In genomic region chr14:32530800-32531199, GRCh38 we compare ENCODE assay signal across 7 cellular contexts.
"Had no signal": no experiment of that assay in that cellular context is flagged by ENCODE, and none has a peak within 500 bp of the region (broad histone marks: within the 10 kb centered on the region; RNA-seq: fewer than 3 reads in every experiment).

No MANE protein-coding gene starts in this region.

- DNase-seq: GM23248, GOT3, H9, HCEC 1CT, IMR-90 had no signal

- H3K4me3 Mint-ChIP-seq: H9 had no signal

- ATAC-seq: K562 had no signal

- H3K27ac Mint-ChIP-seq: H9 had no signal

- H2AFZ ChIP-seq: GM23248 had no signal

- H3K4me3 ChIP-seq: GM23248, K562 had no signal

- H3K27ac ChIP-seq: GM23248 had no signal

- H3K9me3 Mint-ChIP-seq: H9 had no signal

- FAIRE-seq: HTR-8/SVneo, K562 had no signal

- H3K4me1 Mint-ChIP-seq: H9 had no signal

- H3K9ac ChIP-seq: GM23248 had no signal
